In genomic region chr18:48629730-48630324, GRCh38 we compare ENCODE assay signal across 11 cellular contexts.
DNase-seq lines count a peak whose midpoint lies in the region; ATAC-seq and TF ChIP-seq lines count a peak whose summit lies in the region.
"Had no signal": no experiment of that assay in that cellular context is flagged by ENCODE, and none has a peak within 500 bp of the region (broad histone marks: within the 10 kb centered on the region; RNA-seq: fewer than 3 reads in every experiment).

No MANE protein-coding gene starts in this region.

- H2AFZ ChIP-seq in GM23338, result no peak overlapping the region

- no peak overlapping the region for H3K4me3 ChIP-seq in GM23338

- no peaks in the 10 kb centered on the region for H3K9me3 Mint-ChIP-seq in GM23338

- no peak overlapping the region for H3K4me2 ChIP-seq in GM23338

- no peak overlapping the region for H3K27ac ChIP-seq in GM23338 (ENCODE audit: low read depth)

- H4K20me1 ChIP-seq in GM23338 (replicated peaks; ENCODE audit: insufficient read depth), result no peaks in the 10 kb centered on the region

- no peak; the same call in 1 of the 3 replicates for ATAC-seq in GM23338

- peaks cover 6% of the 10 kb centered on the region for H3K27me3 Mint-ChIP-seq in GM23338 (ENCODE audit: insufficient read depth, low read depth, poor library complexity)

- H3K79me2 ChIP-seq in GM23338 (replicated peaks; ENCODE audit: insufficient read depth), result no peaks in the 10 kb centered on the region

- no peaks in the 10 kb centered on the region for H3K9me2 ChIP-seq in GM23338 (ENCODE audit: insufficient read depth)

- H3K36me3 Mint-ChIP-seq in GM23338 (ENCODE audit: low read depth), result peaks cover 2% of the 10 kb centered on the region; the same call in 1 of the 3 replicates

- no peaks in the 10 kb centered on the region for H3K36me3 ChIP-seq in GM23338 (ENCODE audit: insufficient read depth)

- no peak overlapping the region for H3K4me3 Mint-ChIP-seq in GM23338

- DNase-seq in GM23338 (ENCODE audit: low spot score) (no peak), SW480 (ENCODE audit: low spot score) (peak; percentile 64), fibroblast of the conjunctiva (ENCODE audit: low read depth) (peak; percentile 89), renal cortical epithelial cell (ENCODE audit: low read depth) (peak; percentile 89), AML-193 (lab: John Stamatoyannopoulos, UW) (no peak), posterior vena cava (ENCODE audit: low spot score) (no peak), GM13976 (ENCODE audit: low spot score) (no peak), SIG-M5 (lab: John Stamatoyannopoulos, UW) (no peak)
- DNase-seq: activated gamma-delta T cell treated with Interleukin-2 at 50 U/mL for 16 hours, erythroblast, NCI-H2029 treated with DMSO at 0.1 percent for 48 hours had no signal

- in situ Hi-C loops in GM13976 (cut with MboI; ENCODE audit: low sequenced_read_pairs, unreplicated experiment), result no loop called here

- H3K27ac Mint-ChIP-seq in GM23338, result 0 out of 2 replicates have a peak overlapping the region, but pooled peaks have one; percentile 44

- H3F3A ChIP-seq in GM23338 (replicated peaks; ENCODE audit: low read depth), result no peaks in the 10 kb centered on the region

- H3K27me3 ChIP-seq in GM23338 (ENCODE audit: insufficient read depth), result no peaks in the 10 kb centered on the region

- peaks cover 16% of the 10 kb centered on the region for H3K4me1 Mint-ChIP-seq in GM23338

- no peaks in the 10 kb centered on the region; the same call in 1 of the 2 replicates for H3K4me1 ChIP-seq in GM23338 (ENCODE audit: insufficient read depth)

- TF ChIP-seq CTCF in GM23338 (conservative IDR thresholded peaks at IDR 0.05; ENCODE audit: low read depth in 2 of 2) (no peak), GM13976 (IDR thresholded peaks at IDR 0.05; ENCODE audit: borderline replicate concordance, control extremely low read depth, extremely low read depth, insufficient read depth, missing control alignments) (no peak)

- intact Hi-C loops in posterior vena cava (cut with DNase I), result loop anchor here in 1 of 2 donors (10.0 kb wide), 1 partner anchor 85 kb away; no protein-coding TSS in a partner anchor

TF ChIP-seq in GM23338, 12 proteins besides CTCF, POLR2A, EP300 and RAD21:
- TF ChIP-seq ZNF331 (CRISPR knock-in tag; IDR thresholded peaks at IDR 0.05; ENCODE audit: low read depth) (no peak), NANOG (IDR thresholded peaks at IDR 0.05; ENCODE audit: borderline replicate concordance) (no peak), ETS1 (IDR thresholded peaks at IDR 0.05) (no peak), ZNF114 (CRISPR knock-in tag; IDR thresholded peaks at IDR 0.05) (no peak), EZH2phosphoT487 (IDR thresholded peaks at IDR 0.05; ENCODE audit: unreplicated experiment) (no peak), REST (IDR thresholded peaks at IDR 0.05; ENCODE audit: unreplicated experiment) (no peak), ZNF462 (CRISPR knock-in tag; IDR thresholded peaks at IDR 0.05) (no peak), JUNB (IDR thresholded peaks at IDR 0.05; ENCODE audit: unreplicated experiment) (no peak), POLR2AphosphoS5 (IDR thresholded peaks at IDR 0.05; ENCODE audit: low read depth) (no peak), EZH2 (IDR thresholded peaks at IDR 0.05; ENCODE audit: low read depth, unreplicated experiment) (no peak), STAT1 (IDR thresholded peaks at IDR 0.05; ENCODE audit: unreplicated experiment) (no peak), CREB1 (CRISPR knock-in tag; IDR thresholded peaks at IDR 0.05; ENCODE audit: low read depth) (no peak)

Comparison
In these comparisons a context has a peak if more than half of its experiments do, and no peak if none do; other contexts are left out.
1. DNase-seq: peak in SW480 (single experiment), fibroblast of the conjunctiva (single experiment) and renal cortical epithelial cell (single experiment); none in GM23338 (single experiment), AML-193 (0 of 2), posterior vena cava (single experiment), GM13976 (single experiment) and SIG-M5 (single experiment).